21 cellular contexts compared by ENCODE assay signal in the genomic region with DNA sequence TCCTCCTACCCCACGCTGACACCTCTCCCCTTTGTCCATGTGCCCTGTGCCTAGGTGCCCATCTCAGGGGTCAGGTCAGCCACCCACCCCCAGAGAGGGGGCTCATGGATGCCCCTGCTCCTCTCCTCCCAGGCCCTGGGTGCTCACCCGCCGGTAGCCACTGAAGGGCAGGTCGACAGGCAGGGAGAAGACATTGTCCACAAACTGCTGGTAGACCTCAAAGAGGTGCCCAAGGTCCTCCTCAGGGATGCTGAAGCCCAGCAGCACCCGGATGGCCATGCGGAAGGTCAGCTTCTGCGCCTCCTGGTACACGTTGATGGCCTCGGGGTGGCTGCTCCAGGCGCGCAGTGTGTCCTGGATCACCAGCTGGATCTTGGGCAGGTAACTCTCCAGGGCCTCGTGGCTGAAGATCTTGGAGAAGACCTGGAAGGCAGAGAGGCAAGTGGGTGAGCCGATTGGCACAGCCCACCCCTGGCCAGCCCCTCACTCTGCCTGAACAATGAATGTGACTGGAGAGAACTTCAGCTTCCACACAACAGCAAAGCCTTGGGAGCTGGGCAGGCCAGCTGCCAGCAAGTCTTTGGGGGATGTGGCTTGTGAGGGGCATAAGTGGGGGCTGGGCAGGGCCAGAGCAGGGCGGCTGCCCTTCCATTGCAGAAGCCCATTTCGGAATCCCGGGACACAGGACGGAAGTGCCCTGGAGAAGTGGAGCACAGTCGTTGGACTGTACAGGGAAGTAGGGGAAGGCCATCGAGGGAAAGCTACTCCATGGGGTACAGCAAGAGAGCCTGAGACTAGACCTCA. TPM values are rescaled to one million over a fixed set of nuclear protein-coding genes. Genes with fewer than 3 reads are reported as not detected.
DNase-seq lines count a peak whose midpoint lies in the region; ATAC-seq and TF ChIP-seq lines count a peak whose summit lies in the region.
"Had no signal": no experiment of that assay in that cellular context is flagged by ENCODE, and none has a peak within 500 bp of the region (broad histone marks: within the 10 kb centered on the region; RNA-seq: fewer than 3 reads in every experiment).

No MANE protein-coding gene starts in this region.

- no peaks in the 10 kb centered on the region for H3K36me3 Mint-ChIP-seq in chondrocyte (ENCODE audit: low read depth)
- H3K36me3 Mint-ChIP-seq: CD8-positive, alpha-beta T cell had no signal

- in situ Hi-C loops in ACHN (cut with HindIII; ENCODE audit: low pct_ligation_motif_present, low pct_unique_long_range_greater_than_20kb, low sequenced_read_pairs) = no loop called here

- H3K4me1 ChIP-seq in right atrium auricular region (peaks cover 0 to 19% of the 10 kb centered on the region in 2 donors), suprapubic skin (peaks cover 23% of the 10 kb centered on the region)

- no peak for TF ChIP-seq EP300 in suprapubic skin (IDR thresholded peaks at IDR 0.05)

- H3K9me3 ChIP-seq in right atrium auricular region (no peaks in the 10 kb centered on the region), suprapubic skin (no peaks in the 10 kb centered on the region)
- H3K9me3 ChIP-seq: A549, BLaER1 had no signal

- peaks cover 1% of the 10 kb centered on the region for H3K27me3 Mint-ChIP-seq in chondrocyte (ENCODE audit: low read depth)

- H3K9me3 Mint-ChIP-seq in chondrocyte (ENCODE audit: low read depth) = no peaks in the 10 kb centered on the region
- H3K9me3 Mint-ChIP-seq: CD8-positive, alpha-beta T cell had no signal

- H3K4me3 ChIP-seq in right atrium auricular region (no peak overlapping the region), suprapubic skin (no peak overlapping the region)
- H3K4me3 ChIP-seq: A549, BLaER1 had no signal

- DNase-seq in Right ventricle myocardium superior = peak; percentile 35
- no peak for DNase-seq in right atrium auricular region (ENCODE audit: low spot score)
- peak; percentile 79 for DNase-seq in chondrocyte (ENCODE audit: low spot score)
- DNase-seq in mesenteric fat pad (ENCODE audit: low spot score) = peak; percentile 83
- DNase-seq in suprapubic skin (ENCODE audit: low spot score in 2 of 2) = peak; percentile 52 to 70
- no peak for DNase-seq in cortex of kidney (lab: John Stamatoyannopoulos, UW)
- no peak for DNase-seq in ACHN
- DNase-seq: Calu3; CD8-positive, alpha-beta T cell; EL; MV-4-11; NCI-H187; NCI-H2107; NCI-H510A treated with DMSO at 0.1 percent for 48 hours; NCI-H774; SIG-M5 had no signal

- H3K27ac ChIP-seq in right atrium auricular region (no peak overlapping the region), suprapubic skin (no peak overlapping the region)
- H3K27ac ChIP-seq: A549, BLaER1, KMS-11 had no signal

- H3K36me3 ChIP-seq in right atrium auricular region (no peaks in the 10 kb centered on the region), suprapubic skin (peaks cover 24% of the 10 kb centered on the region)
- H3K36me3 ChIP-seq: BLaER1 had no signal

- no peak for TF ChIP-seq POLR2A in suprapubic skin (IDR thresholded peaks at IDR 0.05)

- H3K27me3 ChIP-seq in right atrium auricular region = no peaks in the 10 kb centered on the region
- no peaks in the 10 kb centered on the region for H3K27me3 ChIP-seq in suprapubic skin
- H3K27me3 ChIP-seq: BLaER1 had no signal

- no peak for ATAC-seq in Right ventricle myocardium superior (ENCODE audit: poor library complexity)
- ATAC-seq in HG03175 (IDR thresholded peaks at IDR 0.05; ENCODE audit: unreplicated experiment) = no peak
- ATAC-seq: A549; CD8-positive, alpha-beta T cell had no signal

- no peak for TF ChIP-seq CTCF in right atrium auricular region (IDR thresholded peaks at IDR 0.05)
- TF ChIP-seq CTCF in chondrocyte (IDR thresholded peaks at IDR 0.05) = no peak
- no peak for TF ChIP-seq CTCF in suprapubic skin (IDR thresholded peaks at IDR 0.05)

- 94% methylated on average over 8 of the region's 19 CpGs for WGBS in suprapubic skin

- H3K4me1 Mint-ChIP-seq in chondrocyte (ENCODE audit: low read depth) = peaks cover 14% of the 10 kb centered on the region

- H3K27ac Mint-ChIP-seq in chondrocyte (ENCODE audit: unreplicated experiment) = no peak overlapping the region
- H3K27ac Mint-ChIP-seq: CD8-positive, alpha-beta T cell had no signal

- intact Hi-C loops in Right ventricle myocardium superior (cut with DNase I) = no loop called here

- H3K4me3 Mint-ChIP-seq in chondrocyte (ENCODE audit: unreplicated experiment) = no peak overlapping the region
- H3K4me3 Mint-ChIP-seq: CD8-positive, alpha-beta T cell had no signal

RNA-seq across cellular contexts. Expression of gene CYP26B1, which starts 12.5 kb away (rescaled TPM):
- total RNA-seq in Right ventricle myocardium superior (4.4 TPM), right atrium auricular region (10 to 100 TPM in 1 of 2 donors, 1 to 10 TPM in 1; 2.5 to 12.8 TPM), chondrocyte (2.7 to 4.9 TPM (median 4.7 TPM) in 3 replicates), mesenteric fat pad (41.9 TPM), suprapubic skin (10 to 100 TPM; 53.3 to 83.3 (median 67.7) TPM)
- total RNA-seq: CD8-positive, alpha-beta T cell; OCI-LY7 had no signal

Comparison
In these comparisons a context has a peak if more than half of its experiments do, and no peak if none do; other contexts are left out.
1. DNase-seq: peak in Right ventricle myocardium superior (single experiment), chondrocyte (single experiment), mesenteric fat pad (single experiment) and suprapubic skin (2 of 2); none in right atrium auricular region (single experiment), cortex of kidney (single experiment) and ACHN (single experiment).